11 cellular contexts compared by ENCODE assay signal in genomic region chr15:77036537-77037474, GRCh38. TPM values are rescaled to one million over a fixed set of nuclear protein-coding genes. Genes with fewer than 3 reads are reported as not detected.
DNase-seq lines count a peak whose midpoint lies in the region; ATAC-seq and TF ChIP-seq lines count a peak whose summit lies in the region.
"Had no signal": no experiment of that assay in that cellular context is flagged by ENCODE, and none has a peak within 500 bp of the region (broad histone marks: within the 10 kb centered on the region; RNA-seq: fewer than 3 reads in every experiment).

No MANE protein-coding gene starts in this region.

- H3K36me3 Mint-ChIP-seq in T-helper 1 cell treated with Interleukin-12 subunit alpha and Interleukin-12 subunit beta and Interleukin-4 antibody, amounts not matched to agents 30 μg/mL and 1 μg/mL, for 36 hours (ENCODE audit: low read depth): peaks cover 65% of the 10 kb centered on the region
- H3K36me3 Mint-ChIP-seq in progenitor cell of endocrine pancreas (ENCODE audit: insufficient read depth): peaks cover 10% of the 10 kb centered on the region

- H3K9me3 Mint-ChIP-seq in T-helper 1 cell treated with Interleukin-12 subunit alpha and Interleukin-12 subunit beta and Interleukin-4 antibody, amounts not matched to agents 30 μg/mL and 1 μg/mL, for 36 hours: peaks cover 9% of the 10 kb centered on the region
- H3K9me3 Mint-ChIP-seq in progenitor cell of endocrine pancreas (ENCODE audit: low read depth): no peaks in the 10 kb centered on the region

- TF ChIP-seq POLR2A in Peyer's patch (IDR thresholded peaks at IDR 0.05): no peak

- H3K4me3 ChIP-seq in Peyer's patch: no peak overlapping the region
- H3K4me3 ChIP-seq: gastrocnemius medialis, mucosa of descending colon, tibial artery had no signal

- no peak overlapping the region for H3K27ac ChIP-seq in Peyer's patch
- H3K27ac ChIP-seq: tibial artery had no signal

- peaks cover 0 to 19% (median 0%) of the 10 kb centered on the region in 3 donors for H3K36me3 ChIP-seq in Peyer's patch
- H3K36me3 ChIP-seq: gastrocnemius medialis had no signal

- H3K4me1 Mint-ChIP-seq in T-helper 1 cell treated with Interleukin-12 subunit alpha and Interleukin-12 subunit beta and Interleukin-4 antibody, amounts not matched to agents 30 μg/mL and 1 μg/mL, for 36 hours (ENCODE audit: low read depth): peaks cover 15% of the 10 kb centered on the region
- H3K4me1 Mint-ChIP-seq in progenitor cell of endocrine pancreas (ENCODE audit: low read depth): peaks cover 2% of the 10 kb centered on the region

- TF ChIP-seq CTCF in Peyer's patch (IDR thresholded peaks at IDR 0.05): no peak
- TF ChIP-seq CTCF in progenitor cell of endocrine pancreas (IDR thresholded peaks at IDR 0.05; ENCODE audit: unreplicated experiment): no peak

- H3K27me3 ChIP-seq in Peyer's patch: no peaks in the 10 kb centered on the region
- H3K27me3 ChIP-seq: gastrocnemius medialis had no signal

- peak overlapping the region; percentile 83 for H3K27ac Mint-ChIP-seq in T-helper 1 cell treated with Interleukin-12 subunit alpha and Interleukin-12 subunit beta and Interleukin-4 antibody, amounts not matched to agents 30 μg/mL and 1 μg/mL, for 36 hours
- H3K27ac Mint-ChIP-seq in progenitor cell of endocrine pancreas: peak overlapping the region; percentile 91

- H3K9me3 ChIP-seq in Peyer's patch: no peaks in the 10 kb centered on the region
- H3K9me3 ChIP-seq: gastrocnemius medialis, mucosa of descending colon, tibial artery had no signal

- H3K4me1 ChIP-seq in Peyer's patch: peaks cover 0 to 8% (median 0%) of the 10 kb centered on the region in 4 donors

- ATAC-seq in HG02798 (IDR thresholded peaks at IDR 0.05; ENCODE audit: poor library complexity, unreplicated experiment): no peak
- ATAC-seq: gastrocnemius medialis had no signal

- no peak for DNase-seq in T-helper 1 cell
- DNase-seq in Peyer's patch: peak in 2 of 3 donors; percentile 10 to 49
- DNase-seq in germinal center (ENCODE audit: low spot score): peak; percentile 1
- DNase-seq in progenitor cell of endocrine pancreas (ENCODE audit: low spot score, unreplicated experiment): no peak
- DNase-seq in RKO (ENCODE audit: low spot score): no peak
- DNase-seq in CD1c-positive myeloid dendritic cell (ENCODE audit: extremely low spot score): no peak

- H3K27me3 Mint-ChIP-seq in T-helper 1 cell treated with Interleukin-12 subunit alpha and Interleukin-12 subunit beta and Interleukin-4 antibody, amounts not matched to agents 30 μg/mL and 1 μg/mL, for 36 hours (ENCODE audit: low read depth): no peaks in the 10 kb centered on the region
- no peaks in the 10 kb centered on the region for H3K27me3 Mint-ChIP-seq in progenitor cell of endocrine pancreas

- H3K4me3 Mint-ChIP-seq in T-helper 1 cell treated with Interleukin-12 subunit alpha and Interleukin-12 subunit beta and Interleukin-4 antibody, amounts not matched to agents 30 μg/mL and 1 μg/mL, for 36 hours: no peak overlapping the region
- H3K4me3 Mint-ChIP-seq in progenitor cell of endocrine pancreas (ENCODE audit: low read depth): no peak overlapping the region

RNA-seq across cellular contexts. Expression of gene TSPAN3, which starts 34.1 kb away (rescaled TPM):
- total RNA-seq in Peyer's patch (100 to 1,000 TPM in 3 of 4 donors, 10 to 100 TPM in 1; 92.4 to 778 (median 563) TPM), progenitor cell of endocrine pancreas (337 and 352 TPM in 2 replicates)

RNA-seq across cellular contexts. Expression of gene PSTPIP1, which starts 41.9 kb away (rescaled TPM):
- total RNA-seq in Peyer's patch (10 to 100 TPM in 3 of 4 donors, 1 to 10 TPM in 1; 6.3 to 40.4 (median 19.5) TPM), progenitor cell of endocrine pancreas (not detected in 2 replicates)

Comparison
In these comparisons a context has a peak if more than half of its experiments do, and no peak if none do; other contexts are left out.
1. DNase-seq: peak in Peyer's patch (2 of 3) and germinal center (single experiment); none in T-helper 1 cell (0 of 5), progenitor cell of endocrine pancreas (single experiment), RKO (single experiment) and CD1c-positive myeloid dendritic cell (single experiment).